8 cellular contexts compared by ENCODE assay signal in genomic region chr19:7197760-7198696, GRCh38.
DNase-seq lines count a peak whose midpoint lies in the region; ATAC-seq lines count a peak whose summit lies in the region.

No MANE protein-coding gene starts in this region.

- DNase-seq in Caki2 (ENCODE audit: low read depth) (peak; percentile 92), HS-5 (ENCODE audit: low read depth) (peak; percentile 64), NOMO-1 treated with dmso at 0.1 percent for 144 hours (lab: John Stamatoyannopoulos, UW; ENCODE audit: unreplicated experiment) (peak; percentile 87), activated T-cell treated with anti-CD3 and anti-CD28 coated beads for 1 hour (ENCODE audit: low read depth) (peak; percentile 79), epidermal melanocyte (ENCODE audit: insufficient read length, low spot score) (peak; percentile 87), middle frontal gyrus (ENCODE audit: extremely low spot score, low spot score) (peak; percentile 89)
- DNase-seq in stimulated activated CD8-positive, alpha-beta memory T cell treated with anti-CD3 and anti-CD28 coated beads, Interleukin-15, amount 100 ng/mL, for 48 hours (ENCODE audit: low read depth in 2 of 2): peak; percentile 86 to 91

- in situ Hi-C loops in Caki2 (cut with HindIII; ENCODE audit: low pct_unique_long_range_greater_than_20kb, low sequenced_read_pairs): no loop called here

- ATAC-seq in GM19467 (IDR thresholded peaks at IDR 0.05; ENCODE audit: unreplicated experiment): peak; percentile 85

Comparison
In these comparisons a context has a peak if more than half of its experiments do, and no peak if none do; other contexts are left out.
1. Peak in every context shown above with its lines: DNase-seq and ATAC-seq.